In the genomic region with DNA sequence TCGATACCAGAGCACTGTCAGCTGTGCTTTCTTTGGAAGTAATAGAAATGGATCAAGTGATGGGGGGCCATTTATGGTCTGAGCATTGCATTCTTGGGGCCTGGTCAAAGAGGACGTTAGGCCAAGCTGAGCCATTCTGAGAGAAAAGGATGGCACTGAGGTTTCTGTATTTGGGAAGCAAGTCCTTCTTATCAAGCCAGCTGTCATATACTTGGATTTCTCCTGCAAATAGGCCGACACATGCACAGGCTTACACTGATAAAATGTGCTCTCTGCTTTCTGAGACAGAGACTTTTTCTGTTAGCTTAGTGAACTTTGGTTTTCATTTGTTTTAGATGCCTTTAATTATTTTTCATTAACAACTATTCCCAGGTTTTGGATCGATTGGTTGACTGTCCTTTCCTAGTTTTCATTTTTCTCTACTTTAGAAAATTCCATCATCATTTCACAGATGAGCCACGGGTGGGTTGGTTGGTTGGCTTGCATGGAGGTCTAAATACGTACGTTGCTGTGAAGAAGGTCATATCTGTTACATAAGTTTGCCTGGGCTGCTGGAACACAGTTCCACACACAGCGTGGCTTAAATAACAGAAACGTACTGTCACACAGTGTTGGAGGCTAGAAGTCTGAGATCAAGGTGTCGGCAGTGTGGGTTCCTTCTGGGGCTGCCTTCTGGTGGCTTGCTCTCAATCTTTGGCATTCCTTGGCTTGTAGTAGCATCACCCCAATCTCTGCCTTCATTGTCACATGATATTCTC, we compare ENCODE assay signal across 18 cellular contexts. TPM values are rescaled to one million over a fixed set of nuclear protein-coding genes. Genes with fewer than 3 reads are reported as not detected.
DNase-seq lines count a peak whose midpoint lies in the region; ATAC-seq and TF ChIP-seq lines count a peak whose summit lies in the region.
"Had no signal": no experiment of that assay in that cellular context is flagged by ENCODE, and none has a peak within 500 bp of the region (broad histone marks: within the 10 kb centered on the region; RNA-seq: fewer than 3 reads in every experiment).

No MANE protein-coding gene starts in this region.

- TF ChIP-seq POLR2A in gastroesophageal sphincter (IDR thresholded peaks at IDR 0.05) (no peak), vagina (IDR thresholded peaks at IDR 0.05) (no peak)

- H3K4me1 ChIP-seq in gastroesophageal sphincter (peaks cover 25 to 97% (median 29%) of the 10 kb centered on the region in 3 donors), left ventricle myocardium inferior (peaks cover 90% of the 10 kb centered on the region), psoas muscle (peaks cover 93% of the 10 kb centered on the region), vagina (peaks cover 52% of the 10 kb centered on the region)

- intact Hi-C loops in left ventricle myocardium inferior (cut with micrococcal nuclease) (no loop called here), psoas muscle (cut with DNase I) (loop anchor here in 1 of 2 donors (5.0 kb wide), 1 partner anchor 36 kb away; no protein-coding TSS in a partner anchor), vagina (cut with DNase I) (no loop called here)

- no peak for DNase-seq in left ventricle myocardium inferior
- no peak for DNase-seq in psoas muscle
- no peak for DNase-seq in vagina (ENCODE audit: extremely low spot score in 2 of 2)
- DNase-seq in H7: no peak
- no peak for DNase-seq in NCI-H510A treated with DMSO at 0.1 percent for 48 hours (lab: John Stamatoyannopoulos, UW)
- no peak for DNase-seq in NCI-H1694 (lab: John Stamatoyannopoulos, UW)
- DNase-seq: ACHN, C1 segment of cervical spinal cord, HFFc6, KBM-7, NCI-H1105 treated with DMSO at 0.1 percent for 48 hours, NCI-H187 treated with DMSO at 0.1 percent for 48 hours, NCI-H226, NCI-H524 treated with DMSO at 0.1 percent for 48 hours, PC-9 had no signal

- peaks cover 0 to 26% of the 10 kb centered on the region in 2 donors for H3K36me3 ChIP-seq in gastroesophageal sphincter
- peaks cover 21% of the 10 kb centered on the region for H3K36me3 ChIP-seq in left ventricle myocardium inferior
- H3K36me3 ChIP-seq in psoas muscle (ENCODE audit: insufficient read depth in 1 of 2, low read depth in 1 of 2): peaks cover 0 to 28% of the 10 kb centered on the region in 2 donors
- H3K36me3 ChIP-seq in vagina: no peaks in the 10 kb centered on the region
- no peaks in the 10 kb centered on the region for H3K36me3 ChIP-seq in H7 (replicated peaks; ENCODE audit: control insufficient read depth, insufficient read depth, low read length)

- no peak for ATAC-seq in gastroesophageal sphincter
- ATAC-seq in psoas muscle: no peak
- ATAC-seq: HepG2 had no signal

- WGBS in gastroesophageal sphincter (ENCODE audit: low coverage in 1 of 2), 2 donors: 64 to 65% methylated on average over 7 to 8 of the region's 10 CpGs
- WGBS in psoas muscle, 3 donors: 39 to 67% (median 41%) methylated on average over 10 of the region's 10 CpGs

- TF ChIP-seq CTCF in gastroesophageal sphincter (IDR thresholded peaks at IDR 0.05) (no peak), left ventricle myocardium inferior (IDR thresholded peaks at IDR 0.05; ENCODE audit: borderline replicate concordance) (no peak), psoas muscle (IDR thresholded peaks at IDR 0.05) (no peak), vagina (IDR thresholded peaks at IDR 0.05) (no peak)

- no peak for TF ChIP-seq EP300 in gastroesophageal sphincter (IDR thresholded peaks at IDR 0.05)

- H3K27me3 ChIP-seq in gastroesophageal sphincter: no peaks in the 10 kb centered on the region
- no peaks in the 10 kb centered on the region for H3K27me3 ChIP-seq in left ventricle myocardium inferior (ENCODE audit: low read depth)
- H3K27me3 ChIP-seq in psoas muscle (ENCODE audit: insufficient read depth in 3 of 3, low read length in 2 of 3): no peaks in the 10 kb centered on the region
- H3K27me3 ChIP-seq in vagina: no peaks in the 10 kb centered on the region
- no peaks in the 10 kb centered on the region for H3K27me3 ChIP-seq in H7 (ENCODE audit: control insufficient read depth, insufficient read depth, low read length)

- H3K27ac ChIP-seq in gastroesophageal sphincter (peak overlapping the region; percentile 76 to 86 (median 84)), left ventricle myocardium inferior (replicated peaks) (peak overlapping the region; percentile 66), psoas muscle (peak overlapping the region; percentile 88), vagina (peak overlapping the region; percentile 87)
- H3K27ac ChIP-seq: PC-9, RWPE1 had no signal

- H3K4me3 ChIP-seq in gastroesophageal sphincter (no peak overlapping the region), left ventricle myocardium inferior (no peak overlapping the region), psoas muscle (no peak overlapping the region), vagina (no peak overlapping the region), H7 (ENCODE audit: insufficient read depth, low read depth, low read length) (no peak overlapping the region)
- H3K4me3 ChIP-seq: PC-9 had no signal

- H3K9me3 ChIP-seq in gastroesophageal sphincter (no peaks in the 10 kb centered on the region), left ventricle myocardium inferior (replicated peaks) (no peaks in the 10 kb centered on the region), psoas muscle (no peaks in the 10 kb centered on the region), vagina (no peaks in the 10 kb centered on the region)

RNA-seq across cellular contexts. Expression of gene TMOD1, which starts 20.3 kb away (rescaled TPM):
- total RNA-seq in gastroesophageal sphincter: 10 to 100 TPM; 38.6 to 99.6 (median 76.7) TPM
- 186 TPM for total RNA-seq in left ventricle myocardium inferior
- total RNA-seq in psoas muscle: 100 to 1,000 TPM; 138 to 209 (median 167) TPM
- 100 to 1,000 TPM in 2 of 3 donors, 10 to 100 TPM in 1; 65.4 to 286 (median 131) TPM for polyA plus RNA-seq in psoas muscle
- 21.1 TPM for total RNA-seq in vagina
- total RNA-seq in H7 (2014; rRNA removed; shearing (Covaris generic)): 0.52 and 1.9 TPM in 2 replicates
